Comparison of ENCODE assay signal across 25 cellular contexts in the genomic region with DNA sequence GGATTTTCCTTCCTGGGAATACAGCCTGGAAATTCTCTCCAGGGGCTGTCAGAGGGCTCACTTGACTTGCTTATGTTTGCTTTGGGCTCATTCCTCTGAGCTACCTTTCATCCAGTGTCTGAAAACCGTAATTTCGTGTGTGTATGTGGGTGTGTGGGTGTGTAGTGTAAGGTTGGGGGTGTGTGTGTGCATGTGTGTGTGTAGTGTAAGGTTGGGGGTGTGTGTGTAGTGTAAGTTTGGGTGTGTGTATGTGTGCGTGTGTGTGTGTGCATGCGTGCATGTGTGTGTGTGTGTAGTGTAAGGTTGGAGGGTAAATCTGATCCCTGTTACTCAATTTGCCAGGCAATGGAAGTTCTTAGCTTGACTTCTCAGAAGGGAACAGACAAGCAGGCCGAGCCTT. TPM values are rescaled to one million over a fixed set of nuclear protein-coding genes. Genes with fewer than 3 reads are reported as not detected.
"Had no signal": no experiment of that assay in that cellular context is flagged by ENCODE, and none has a peak within 500 bp of the region (broad histone marks: within the 10 kb centered on the region; RNA-seq: fewer than 3 reads in every experiment).

No MANE protein-coding gene starts in this region.

- DNase-seq: activated B cell treated with CpG ODN at 0.5 μM for 24 hours; activated CD4-positive, alpha-beta T cell treated with anti-CD3 and anti-CD28 coated beads, Interleukin-2, amount 10 ng/mL, durations not matched to agents 7 days and 5 days; activated CD4-positive, alpha-beta T cell treated with anti-CD3 and anti-CD28 coated beads, Interleukin-2, amount 50 U/mL, for 48 hours; activated CD8-positive, alpha-beta T cell treated with anti-CD3 and anti-CD28 coated beads, Interleukin-2, amount 10 ng/mL, durations not matched to agents 7 days and 5 days; activated gamma-delta T cell; activated naive CD4-positive, alpha-beta T cell treated with Interleukin-2 at 50 U/mL for 16 hours; activated naive CD8-positive, alpha-beta T cell treated with anti-CD3 and anti-CD28 coated beads, Interleukin-2, amount 10 ng/mL, durations not matched to agents 7 days and 5 days; activated T-cell treated with anti-CD3 and anti-CD28 coated beads, Interleukin-2, amount 50 U/mL, for 24 hours; amygdala; Karpas-422; MV-4-11; NCI-H1092; NCI-H1436 treated with DMSO at 0.1 percent for 48 hours; NCI-H1694 treated with DMSO at 0.1 percent for 48 hours; NCI-H2029; NCI-H345; NCI-H524 treated with DMSO at 0.1 percent for 48 hours; SHP77 treated with DMSO at 0.1 percent for 48 hours had no signal

- ATAC-seq: activated CD8-positive, alpha-beta T cell treated with anti-CD3 and anti-CD28 coated beads, Interleukin-2, amount 10 ng/mL, durations not matched to agents 7 days and 5 days; Panc1 had no signal

- H3K4me1 Mint-ChIP-seq: activated B cell treated with CpG ODN at 0.5 μM for 24 hours; activated CD4-positive, alpha-beta T cell treated with anti-CD3 and anti-CD28 coated beads, Interleukin-2, amount 10 ng/mL, durations not matched to agents 7 days and 5 days; activated naive CD4-positive, alpha-beta T cell treated with anti-CD3 and anti-CD28 coated beads, Interleukin-2, amount 50 U/mL, for 24 hours; activated naive CD8-positive, alpha-beta T cell treated with anti-CD3 and anti-CD28 coated beads, Interleukin-2, amount 10 ng/mL, durations not matched to agents 7 days and 5 days had no signal

- H3K27ac Mint-ChIP-seq: activated B cell treated with CpG ODN at 0.5 μM for 24 hours; activated CD4-positive, alpha-beta T cell treated with anti-CD3 and anti-CD28 coated beads, Interleukin-2, amount 10 ng/mL, durations not matched to agents 7 days and 5 days; activated CD8-positive, alpha-beta T cell treated with anti-CD3 and anti-CD28 coated beads, Interleukin-2, amount 10 ng/mL, durations not matched to agents 7 days and 5 days; activated naive CD4-positive, alpha-beta T cell treated with anti-CD3 and anti-CD28 coated beads, Interleukin-2, amount 50 U/mL, for 24 hours; activated naive CD8-positive, alpha-beta T cell treated with anti-CD3 and anti-CD28 coated beads, Interleukin-2, amount 10 ng/mL, durations not matched to agents 7 days and 5 days; activated T-cell treated with anti-CD3 and anti-CD28 coated beads, Interleukin-2, amount 50 U/mL, for 24 hours; activated T-helper 2 cell treated with anti-CD3 and anti-CD28 coated beads, Interferon-gamma antibody, Interleukin-2, Interleukin-4, amounts not matched to agents 10 μg/mL and 5 μg/mL and 100 μg/mL, durations not matched to agents 14 hours and 24 hours and 36 hours; T-helper 1 cell treated with Interleukin-12 subunit alpha and Interleukin-12 subunit beta and Interleukin-4 antibody, amounts not matched to agents 30 μg/mL and 1 μg/mL, for 36 hours; T-helper 2 cell treated with Interferon-gamma antibody and Interleukin-4, amounts not matched to agents 5 μg/mL and 100 μg/mL, for 36 hours had no signal

- H3K4me3 Mint-ChIP-seq: activated B cell treated with CpG ODN at 0.5 μM for 24 hours; activated CD4-positive, alpha-beta T cell treated with anti-CD3 and anti-CD28 coated beads, Interleukin-2, amount 10 ng/mL, durations not matched to agents 7 days and 5 days; activated CD8-positive, alpha-beta T cell treated with anti-CD3 and anti-CD28 coated beads, Interleukin-2, amount 10 ng/mL, durations not matched to agents 7 days and 5 days; activated naive CD8-positive, alpha-beta T cell treated with anti-CD3 and anti-CD28 coated beads, Interleukin-2, amount 10 ng/mL, durations not matched to agents 7 days and 5 days; activated T-cell treated with anti-CD3 and anti-CD28 coated beads, Interleukin-2, amount 50 U/mL, for 24 hours; T-helper 1 cell treated with Interleukin-12 subunit alpha and Interleukin-12 subunit beta and Interleukin-4 antibody, amounts not matched to agents 30 μg/mL and 1 μg/mL, for 36 hours; T-helper 2 cell treated with Interferon-gamma antibody and Interleukin-4, amounts not matched to agents 5 μg/mL and 100 μg/mL, for 36 hours had no signal

RNA-seq across cellular contexts. Expression of a gene that starts 15.4 kb away (rescaled TPM):
- total RNA-seq: activated B cell treated with CpG ODN at 0.5 μM for 24 hours, RPMI7951, SJSA1 had no signal
